38 cellular contexts compared by ENCODE assay signal in the genomic region with DNA sequence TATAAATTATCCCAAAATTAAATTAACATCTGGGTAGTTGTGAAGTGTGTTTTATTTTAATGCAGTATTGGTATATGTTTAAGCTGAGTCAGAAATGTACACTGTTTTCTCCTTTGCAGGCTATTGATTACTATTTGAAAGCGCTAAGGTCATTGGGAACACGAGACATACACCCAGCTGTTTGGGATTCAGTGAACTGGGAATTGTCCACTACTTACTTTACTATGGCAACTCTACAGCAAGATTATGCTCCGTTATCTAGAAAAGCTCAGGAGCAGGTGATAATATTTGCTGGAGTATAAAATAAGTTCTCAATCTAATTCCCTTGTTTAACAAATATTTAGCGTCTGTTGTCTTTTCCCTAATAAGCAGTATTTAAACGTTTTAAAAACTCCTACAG. TPM values are rescaled to one million over a fixed set of nuclear protein-coding genes. Genes with fewer than 3 reads are reported as not detected.
"Had no signal": no experiment of that assay in that cellular context is flagged by ENCODE, and none has a peak within 500 bp of the region (broad histone marks: within the 10 kb centered on the region; RNA-seq: fewer than 3 reads in every experiment).

No MANE protein-coding gene starts in this region.

- H3K27me3 ChIP-seq: MG63 had no signal

- DNase-seq: Karpas-422, Kasumi-1, MG63, MM.1S, MV-4-11, NCI-H1048, NCI-H1092, NCI-H1092 treated with DMSO at 0.1 percent for 48 hours, NCI-H1105, NCI-H1105 treated with DMSO at 0.1 percent for 48 hours, NCI-H1417, NCI-H1417 treated with DMSO at 0.1 percent for 48 hours, NCI-H1436, NCI-H1436 treated with DMSO at 0.1 percent for 48 hours, NCI-H146, NCI-H1694, NCI-H1694 treated with DMSO at 0.1 percent for 48 hours, NCI-H187, NCI-H187 treated with DMSO at 0.1 percent for 48 hours, NCI-H1930, NCI-H2029, NCI-H2029 treated with DMSO at 0.1 percent for 48 hours, NCI-H2081, NCI-H2081 treated with DMSO at 0.1 percent for 48 hours, NCI-H2107, NCI-H2171, NCI-H2171 treated with DMSO at 0.1 percent for 48 hours, NCI-H2227 treated with DMSO at 0.1 percent for 48 hours, NCI-H226, NCI-H345, NCI-H446, NCI-H446 treated with DMSO at 0.1 percent for 48 hours, NCI-H510A, NCI-H510A treated with DMSO at 0.1 percent for 48 hours had no signal

- H3K9me3 ChIP-seq: MG63 had no signal

- H3K4me3 ChIP-seq: MG63 had no signal

RNA-seq across cellular contexts. Expression of gene MMP21, which starts 28.2 kb away (rescaled TPM):
- total RNA-seq: LHCN-M2, M059J, MCF 10A, NCI-H460 had no signal
